1 cellular context compared by ENCODE assay signal in the genomic region with DNA sequence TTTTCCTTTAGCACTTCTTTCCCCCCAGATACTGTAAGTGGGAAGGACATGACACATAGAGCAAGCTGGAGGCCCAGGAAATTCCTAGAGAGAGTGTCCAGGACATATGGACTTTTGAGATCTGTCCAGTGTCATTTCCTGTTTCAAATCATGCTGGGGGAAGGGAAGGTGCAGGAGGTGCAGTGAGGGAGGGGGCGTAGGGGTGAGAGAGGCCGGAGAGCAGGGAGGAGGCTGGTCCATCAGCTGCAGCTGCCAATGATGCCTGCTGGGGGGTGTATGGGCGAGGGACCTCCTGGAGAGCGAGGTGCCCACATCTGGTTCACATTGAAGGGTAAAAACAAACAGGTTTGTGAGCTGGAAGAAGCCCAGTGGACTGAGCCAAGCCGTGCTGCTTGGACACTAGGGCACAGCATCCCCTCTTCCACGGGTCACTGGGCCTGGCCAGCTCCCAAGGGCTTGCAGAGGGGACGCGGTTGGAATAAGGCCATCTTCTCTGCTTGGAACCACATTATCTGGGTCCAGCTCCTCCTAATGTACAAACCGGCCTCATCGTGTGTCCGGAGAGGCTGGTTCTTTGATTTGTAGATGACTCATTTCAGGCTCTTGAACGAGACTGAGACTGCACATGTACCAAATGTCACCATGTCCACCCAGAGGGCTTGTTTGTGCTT.
TF ChIP-seq lines count a peak whose summit lies in the region.

No MANE protein-coding gene starts in this region.

TF ChIP-seq in WTC11, 78 proteins besides CTCF, POLR2A, EP300 and RAD21 (continued from another document):
- TF ChIP-seq, protein P1, sequence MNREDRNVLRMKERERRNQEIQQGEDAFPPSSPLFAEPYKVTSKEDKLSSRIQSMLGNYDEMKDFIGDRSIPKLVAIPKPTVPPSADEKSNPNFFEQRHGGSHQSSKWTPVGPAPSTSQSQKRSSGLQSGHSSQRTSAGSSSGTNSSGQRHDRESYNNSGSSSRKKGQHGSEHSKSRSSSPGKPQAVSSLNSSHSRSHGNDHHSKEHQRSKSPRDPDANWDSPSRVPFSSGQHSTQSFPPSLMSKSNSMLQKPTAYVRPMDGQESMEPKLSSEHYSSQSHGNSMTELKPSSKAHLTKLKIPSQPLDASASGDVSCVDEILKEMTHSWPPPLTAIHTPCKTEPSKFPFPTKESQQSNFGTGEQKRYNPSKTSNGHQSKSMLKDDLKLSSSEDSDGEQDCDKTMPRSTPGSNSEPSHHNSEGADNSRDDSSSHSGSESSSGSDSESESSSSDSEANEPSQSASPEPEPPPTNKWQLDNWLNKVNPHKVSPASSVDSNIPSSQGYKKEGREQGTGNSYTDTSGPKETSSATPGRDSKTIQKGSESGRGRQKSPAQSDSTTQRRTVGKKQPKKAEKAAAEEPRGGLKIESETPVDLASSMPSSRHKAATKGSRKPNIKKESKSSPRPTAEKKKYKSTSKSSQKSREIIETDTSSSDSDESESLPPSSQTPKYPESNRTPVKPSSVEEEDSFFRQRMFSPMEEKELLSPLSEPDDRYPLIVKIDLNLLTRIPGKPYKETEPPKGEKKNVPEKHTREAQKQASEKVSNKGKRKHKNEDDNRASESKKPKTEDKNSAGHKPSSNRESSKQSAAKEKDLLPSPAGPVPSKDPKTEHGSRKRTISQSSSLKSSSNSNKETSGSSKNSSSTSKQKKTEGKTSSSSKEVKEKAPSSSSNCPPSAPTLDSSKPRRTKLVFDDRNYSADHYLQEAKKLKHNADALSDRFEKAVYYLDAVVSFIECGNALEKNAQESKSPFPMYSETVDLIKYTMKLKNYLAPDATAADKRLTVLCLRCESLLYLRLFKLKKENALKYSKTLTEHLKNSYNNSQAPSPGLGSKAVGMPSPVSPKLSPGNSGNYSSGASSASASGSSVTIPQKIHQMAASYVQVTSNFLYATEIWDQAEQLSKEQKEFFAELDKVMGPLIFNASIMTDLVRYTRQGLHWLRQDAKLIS (CRISPR knock-in tag; IDR thresholded peaks at IDR 0.05; ENCODE audit: borderline replicate concordance) = no peak
- TF ChIP-seq ELF4 (CRISPR knock-in tag; IDR thresholded peaks at IDR 0.05; ENCODE audit: low read depth) = no peak
- TF ChIP-seq CBFB (CRISPR knock-in tag; IDR thresholded peaks at IDR 0.05; ENCODE audit: low read depth) = no peak
- no peak for TF ChIP-seq NFATC4 (CRISPR knock-in tag; IDR thresholded peaks at IDR 0.05)
TF ChIP-seq in WTC11: peak in this region for 0.
